19 cellular contexts compared by ENCODE assay signal in genomic region chr1:24544239-24544638, GRCh38. TPM values are rescaled to one million over a fixed set of nuclear protein-coding genes. Genes with fewer than 3 reads are reported as not detected.
DNase-seq lines count a peak whose midpoint lies in the region; ATAC-seq and TF ChIP-seq lines count a peak whose summit lies in the region.
"Had no signal": no experiment of that assay in that cellular context is flagged by ENCODE, and none has a peak within 500 bp of the region (broad histone marks: within the 10 kb centered on the region; RNA-seq: fewer than 3 reads in every experiment).

No MANE protein-coding gene starts in this region.

- H3K4me3 Mint-ChIP-seq in CD4-positive, alpha-beta T cell: no peak overlapping the region
- no peak overlapping the region for H3K4me3 Mint-ChIP-seq in endodermal cell
- H3K4me3 Mint-ChIP-seq: CD8-positive, alpha-beta T cell; T-cell had no signal

- no peaks in the 10 kb centered on the region for H3K9me3 Mint-ChIP-seq in CD4-positive, alpha-beta T cell
- H3K9me3 Mint-ChIP-seq in endodermal cell: no peaks in the 10 kb centered on the region
- H3K9me3 Mint-ChIP-seq: CD8-positive, alpha-beta T cell; T-cell had no signal

- no peaks in the 10 kb centered on the region for H3K27me3 ChIP-seq in RWPE2 (ENCODE audit: insufficient read depth, poor library complexity, severe bottlenecking)
- no peaks in the 10 kb centered on the region for H3K27me3 ChIP-seq in foreskin keratinocyte
- H3K27me3 ChIP-seq in CD4-positive, alpha-beta T cell (ENCODE audit: control insufficient read depth, insufficient read depth, low read length): no peaks in the 10 kb centered on the region
- H3K27me3 ChIP-seq in endodermal cell (ENCODE audit: control insufficient read depth, insufficient read depth, low read length, poor library complexity, severe bottlenecking): no peaks in the 10 kb centered on the region
- H3K27me3 ChIP-seq: BE2C, SJSA1 had no signal

- no peak for TF ChIP-seq CTCF in RWPE2 (IDR thresholded peaks at IDR 0.05; ENCODE audit: poor library complexity, severe bottlenecking)
- TF ChIP-seq CTCF in foreskin keratinocyte (conservative IDR thresholded peaks at IDR 0.05): no peak
- no peak for TF ChIP-seq CTCF in CD4-positive, alpha-beta T cell (IDR thresholded peaks at IDR 0.05)
- no peak for TF ChIP-seq CTCF in endodermal cell (conservative IDR thresholded peaks at IDR 0.05)

- H3K27ac ChIP-seq in RWPE2 (ENCODE audit: poor library complexity, severe bottlenecking): peak overlapping the region; percentile 11
- no peak overlapping the region for H3K27ac ChIP-seq in foreskin keratinocyte
- H3K27ac ChIP-seq in CD4-positive, alpha-beta T cell (ENCODE audit: low read depth, low read length): no peak overlapping the region
- H3K27ac ChIP-seq in endodermal cell (ENCODE audit: low read depth, low read length): no peak overlapping the region
- H3K27ac ChIP-seq: SJSA1 had no signal

- CTCF ChIA-PET in CD4-positive, alpha-beta T cell (lab: Charles Lee): no interaction called here

- H3K4me1 ChIP-seq in RWPE2 (ENCODE audit: insufficient read depth, poor library complexity, severe bottlenecking) (peaks cover 26% of the 10 kb centered on the region), foreskin keratinocyte (peaks cover 17% of the 10 kb centered on the region), endodermal cell (ENCODE audit: control insufficient read depth, insufficient read depth, low read length) (no peaks in the 10 kb centered on the region)
- H3K4me1 ChIP-seq: BE2C had no signal

- H3K9me3 ChIP-seq in RWPE2 (ENCODE audit: severe bottlenecking) (no peaks in the 10 kb centered on the region), endodermal cell (ENCODE audit: control insufficient read depth, low read length) (no peaks in the 10 kb centered on the region)
- H3K9me3 ChIP-seq in CD4-positive, alpha-beta T cell (ENCODE audit: control insufficient read depth, low read length): no peaks in the 10 kb centered on the region
- H3K9me3 ChIP-seq: BE2C, HAP-1, SJSA1 had no signal

- DNase-seq in HCEC 1CT (peak; percentile 13), RWPE2 (ENCODE audit: low spot score) (no peak), foreskin keratinocyte (peak; percentile 36 to 67), endodermal cell (no peak)
- no peak for DNase-seq in CD4-positive, alpha-beta T cell
- DNase-seq: BE2C; CD8-positive, alpha-beta T cell; DMS79 treated with DMSO at 0.1 percent for 48 hours; KBM-7; NCI-H1436; NCI-H2029 treated with DMSO at 0.1 percent for 48 hours; NCI-H2171 treated with DMSO at 0.1 percent for 48 hours; NCI-H446 treated with DMSO at 0.1 percent for 48 hours; NK-92 treated with Interleukin-12 subunit alpha and Interleukin-12 subunit beta, amount 100 ng/mL, for 24 hours; T-cell had no signal

- H3K9ac ChIP-seq in endodermal cell (ENCODE audit: extremely low read depth, low read length, poor library complexity, severe bottlenecking): no peak overlapping the region

- H3K4me3 ChIP-seq in RWPE2 (ENCODE audit: severe bottlenecking): no peak overlapping the region
- no peak overlapping the region for H3K4me3 ChIP-seq in endodermal cell (ENCODE audit: low read length)
- H3K4me3 ChIP-seq: HAP-1, SJSA1 had no signal

- peaks cover 29% of the 10 kb centered on the region for H3K36me3 Mint-ChIP-seq in CD4-positive, alpha-beta T cell (ENCODE audit: low read depth)
- peaks cover under 1% of the 10 kb centered on the region for H3K36me3 Mint-ChIP-seq in endodermal cell (ENCODE audit: low read depth)

- H3K4me1 Mint-ChIP-seq in CD4-positive, alpha-beta T cell (ENCODE audit: low read depth): peaks cover 57% of the 10 kb centered on the region
- peaks cover 3% of the 10 kb centered on the region for H3K4me1 Mint-ChIP-seq in endodermal cell

- no peak overlapping the region for H3K27ac Mint-ChIP-seq in CD4-positive, alpha-beta T cell
- H3K27ac Mint-ChIP-seq in endodermal cell: no peak overlapping the region
- H3K27ac Mint-ChIP-seq: CD8-positive, alpha-beta T cell had no signal

- intact Hi-C loops in CD4-positive, alpha-beta T cell (cut with DNase I, micrococcal nuclease): no loop called here

- H3K36me3 ChIP-seq in RWPE2 (ENCODE audit: low read depth) (no peaks in the 10 kb centered on the region), endodermal cell (ENCODE audit: control insufficient read depth, insufficient read depth, low read length) (peaks cover 4% of the 10 kb centered on the region)
- H3K36me3 ChIP-seq: BE2C, HAP-1, SJSA1 had no signal

- peak; percentile 41; the same call in 1 of the 3 replicates for ATAC-seq in RWPE2 (ENCODE audit: low read depth)
- peak; percentile 42 for ATAC-seq in foreskin keratinocyte
- no peak for ATAC-seq in CD4-positive, alpha-beta T cell (ENCODE audit: poor library complexity)
- ATAC-seq in GM19463 (IDR thresholded peaks at IDR 0.05; ENCODE audit: unreplicated experiment): no peak
- no peak for ATAC-seq in GM21528 (IDR thresholded peaks at IDR 0.05; ENCODE audit: low FRiP score, unreplicated experiment)
- ATAC-seq: CD8-positive, alpha-beta T cell; T-cell had no signal

- no peaks in the 10 kb centered on the region for H3K27me3 Mint-ChIP-seq in CD4-positive, alpha-beta T cell
- H3K27me3 Mint-ChIP-seq in endodermal cell (ENCODE audit: insufficient read depth): no peaks in the 10 kb centered on the region
- H3K27me3 Mint-ChIP-seq: T-cell had no signal

- POLR2A ChIA-PET in CD4-positive, alpha-beta T cell (lab: Charles Lee): interaction anchor here (0.6 to 2.0 kb wide), 3 partner anchors 9 to 63 kb away, joined by 3 to 4 read pairs (median 3); no protein-coding TSS in a partner anchor

RNA-seq across cellular contexts. Expression of gene NCMAP, which starts 11.6 kb away (rescaled TPM):
- 0.04 and 0.10 TPM in 2 replicates for total RNA-seq in foreskin keratinocyte
- 0.06 TPM in 1 of 2 replicates, not detected in the other for polyA plus RNA-seq in foreskin keratinocyte
- total RNA-seq in CD4-positive, alpha-beta T cell: not detected
- under 1 TPM; 0.15 to 0.42 TPM for total RNA-seq in endodermal cell
- not detected for polyA plus RNA-seq in endodermal cell (2013, experiment 1 of 2)
- polyA plus RNA-seq in endodermal cell (2013, experiment 2 of 2): not detected

RNA-seq across cellular contexts. Expression of gene RCAN3, which starts 41.6 kb away (rescaled TPM):
- total RNA-seq in foreskin keratinocyte (15.2 and 15.9 TPM in 2 replicates), endodermal cell (10 to 100 TPM; 31.9 to 36.8 TPM)
- 6.5 and 6.8 TPM in 2 replicates for polyA plus RNA-seq in foreskin keratinocyte
- total RNA-seq in CD4-positive, alpha-beta T cell: 100 to 1,000 TPM; 185 to 191 TPM
- polyA plus RNA-seq in endodermal cell (2013, experiment 1 of 2): 10.5 TPM
- polyA plus RNA-seq in endodermal cell (2013, experiment 2 of 2): 11.3 TPM

Comparison
In these comparisons a context has a peak if more than half of its experiments do, and no peak if none do; other contexts are left out.
1. DNase-seq: peak in HCEC 1CT (single experiment) and foreskin keratinocyte (2 of 2); none in RWPE2 (single experiment), CD4-positive, alpha-beta T cell (0 of 10) and endodermal cell (single experiment).
2. ATAC-seq: peak in RWPE2 (single experiment) and foreskin keratinocyte (single experiment); none in CD4-positive, alpha-beta T cell (single experiment), GM19463 (single experiment) and GM21528 (single experiment).
3. RNA of gene RCAN3, which starts 41.6 kb away (total RNA-seq): 185 to 191 TPM in CD4-positive, alpha-beta T cell; 31.9 to 36.8 TPM in endodermal cell and 15.2 to 15.9 TPM in foreskin keratinocyte; every median in the first group is over 4 times any median in the second.